Comparison of ENCODE assay signal across 22 cellular contexts in genomic region chr1:41939194-41939593, GRCh38.
"Had no signal": no experiment of that assay in that cellular context is flagged by ENCODE, and none has a peak within 500 bp of the region (broad histone marks: within the 10 kb centered on the region; RNA-seq: fewer than 3 reads in every experiment).

No MANE protein-coding gene starts in this region.

- H3K4me1 ChIP-seq: spleen, testis, uterus had no signal

- H3K27me3 Mint-ChIP-seq: activated naive CD8-positive, alpha-beta T cell treated with anti-CD3 and anti-CD28 coated beads for 36 hours; naive thymus-derived CD4-positive, alpha-beta T cell had no signal

- H3K27ac Mint-ChIP-seq: activated naive CD8-positive, alpha-beta T cell treated with anti-CD3 and anti-CD28 coated beads for 36 hours; naive thymus-derived CD4-positive, alpha-beta T cell; progenitor cell of endocrine pancreas had no signal

- H3K9me3 ChIP-seq: testis had no signal

- H3K27me3 ChIP-seq: cardiac muscle cell, heart right ventricle, spleen, testis, uterus had no signal

- ATAC-seq: heart right ventricle; left lobe of liver; naive thymus-derived CD4-positive, alpha-beta T cell had no signal

- H3K36me3 ChIP-seq: cardiac muscle cell, heart right ventricle, spleen, uterus had no signal

- FAIRE-seq: keratinocyte had no signal

- DNase-seq: activated CD4-positive, alpha-beta T cell treated with anti-CD3 and anti-CD28 coated beads for 4 hours; activated CD4-positive, alpha-beta T cell treated with anti-CD3 and anti-CD28 coated beads, Interleukin-2, amount 50 U/mL, for 48 hours; activated CD4-positive, CD25-positive, alpha-beta regulatory T cell; activated naive CD4-positive, alpha-beta T cell treated with Interleukin-2 at 50 U/mL for 16 hours; activated naive CD8-positive, alpha-beta T cell treated with anti-CD3 and anti-CD28 coated beads for 36 hours; activated T-cell treated with anti-CD3 and anti-CD28 coated beads, Interleukin-2, amount 50 U/mL, for 48 hours; amygdala; cortex of kidney; heart right ventricle; naive thymus-derived CD4-positive, alpha-beta T cell; retina; spleen; stimulated activated CD4-positive, alpha-beta T cell treated with anti-CD3 and anti-CD28 coated beads, Interleukin-4, amount 100 ng/mL, for 1 hour; stimulated activated naive CD4-positive, alpha-beta T cell; testis; trophoblast cell; uterus had no signal

- H3K4me3 ChIP-seq: cardiac muscle cell, heart right ventricle, lung, spleen, testis, uterus had no signal

- H3K4me3 Mint-ChIP-seq: activated naive CD8-positive, alpha-beta T cell treated with anti-CD3 and anti-CD28 coated beads for 36 hours; naive thymus-derived CD4-positive, alpha-beta T cell had no signal

- H3K27ac ChIP-seq: cardiac muscle cell, heart right ventricle, spleen, testis, uterus had no signal
